In genomic region chr12:57741413-57741789, GRCh38 we compare ENCODE assay signal across 12 cellular contexts. TPM values are rescaled to one million over a fixed set of nuclear protein-coding genes. Genes with fewer than 3 reads are reported as not detected.
A peak's percentile ranks its signal among the peaks of the same experiment; 100 is the strongest.
DNase-seq lines count a peak whose midpoint lies in the region; ATAC-seq, FAIRE-seq and TF ChIP-seq lines count a peak whose summit lies in the region.
"Had no signal": no experiment of that assay in that cellular context is flagged by ENCODE, and none has a peak within 500 bp of the region (broad histone marks: within the 10 kb centered on the region; RNA-seq: fewer than 3 reads in every experiment).

No MANE protein-coding gene starts in this region.

- peaks cover 12% of the 10 kb centered on the region for H3K79me2 ChIP-seq in SU-DHL-6 (ENCODE audit: insufficient read depth, low read length)

- intact Hi-C loops in left ventricle myocardium superior (cut with micrococcal nuclease), result no loop called here
- intact Hi-C loops in right cardiac atrium (cut with DNase I), result no loop called here
- intact Hi-C loops in esophagus squamous epithelium (cut with DNase I), result no loop called here

- no peak for TF ChIP-seq POLR2A in esophagus squamous epithelium (IDR thresholded peaks at IDR 0.05)
- TF ChIP-seq POLR2A in GM12891 (IDR thresholded peaks at IDR 0.05; ENCODE audit: low read depth, low read length), result no peak

- WGBS in right cardiac atrium, result 78% methylated on average over 1 of the region's 1 CpG
- WGBS in esophagus squamous epithelium, 2 donors, result 38% methylated on average over 1 of the region's 1 CpG; no CpG with 5 or more reads in 1 of the 2 donors
- 12% methylated on average over 1 of the region's 1 CpG for WGBS in thymus

- no peak overlapping the region for H2AFZ ChIP-seq in SU-DHL-6 (ENCODE audit: low read depth, low read length, severe bottlenecking)

- DNase-seq in left ventricle myocardium superior (no peak), right cardiac atrium (no peak), esophagus squamous epithelium (lab: John Stamatoyannopoulos, UW) (no peak), GM12891 (ENCODE audit: insufficient read length, low spot score) (no peak), NCI-H1436 treated with DMSO at 0.1 percent for 48 hours (lab: John Stamatoyannopoulos, UW) (no peak)
- DNase-seq: mesenchymal stem cell, NCI-H187 had no signal

- H3K9ac ChIP-seq in SU-DHL-6 (ENCODE audit: low read length), result peak overlapping the region; percentile 68

- no peaks in the 10 kb centered on the region for H3K27me3 ChIP-seq in right cardiac atrium (ENCODE audit: control insufficient read depth, insufficient read depth)
- no peaks in the 10 kb centered on the region for H3K27me3 ChIP-seq in SU-DHL-6 (ENCODE audit: low read length)
- peaks cover 17 to 60% (median 27%) of the 10 kb centered on the region in 4 donors for H3K27me3 ChIP-seq in esophagus squamous epithelium
- no peaks in the 10 kb centered on the region for H3K27me3 ChIP-seq in thymus (ENCODE audit: control insufficient read depth, insufficient read depth)

- H3K4me1 ChIP-seq in right cardiac atrium (ENCODE audit: control insufficient read depth, insufficient read depth, low read length), result peaks cover 7% of the 10 kb centered on the region
- H3K4me1 ChIP-seq in esophagus squamous epithelium, result peaks cover 24 to 60% (median 26%) of the 10 kb centered on the region in 3 donors
- peaks cover 34% of the 10 kb centered on the region for H3K4me1 ChIP-seq in thymus (ENCODE audit: control insufficient read depth, insufficient read depth, low read length)

- TF ChIP-seq CTCF in SU-DHL-6 (IDR thresholded peaks at IDR 0.05; ENCODE audit: insufficient read depth, low read length, poor library complexity, severe bottlenecking) (no peak), esophagus squamous epithelium (IDR thresholded peaks at IDR 0.05) (no peak)

- H3K4me2 ChIP-seq in SU-DHL-6 (ENCODE audit: low read depth, low read length, poor library complexity, severe bottlenecking), result peak overlapping the region; percentile 91

- H3K9me3 ChIP-seq in right cardiac atrium (ENCODE audit: control insufficient read depth, low read length), result no peaks in the 10 kb centered on the region
- no peaks in the 10 kb centered on the region for H3K9me3 ChIP-seq in SU-DHL-6 (ENCODE audit: insufficient read depth, low read length)
- no peaks in the 10 kb centered on the region for H3K9me3 ChIP-seq in esophagus squamous epithelium
- H3K9me3 ChIP-seq in thymus (ENCODE audit: control insufficient read depth), result no peaks in the 10 kb centered on the region

- no peak overlapping the region for H3K4me3 ChIP-seq in right cardiac atrium (ENCODE audit: low read length)
- peak overlapping the region; percentile 68 for H3K4me3 ChIP-seq in SU-DHL-6 (ENCODE audit: insufficient read depth, low read length, poor library complexity, severe bottlenecking)
- peak overlapping the region in 3 of 4 donors; percentile 23 to 57 (median 34) for H3K4me3 ChIP-seq in esophagus squamous epithelium
- H3K4me3 ChIP-seq in thymus (ENCODE audit: low read length), result peak overlapping the region; percentile 57

- no peaks in the 10 kb centered on the region for H4K20me1 ChIP-seq in SU-DHL-6 (ENCODE audit: low read depth, low read length)

- no peaks in the 10 kb centered on the region for H3K9me2 ChIP-seq in SU-DHL-6 (replicated peaks; ENCODE audit: insufficient read depth, low read length)

- ATAC-seq in left ventricle myocardium superior (peak; percentile 4), right cardiac atrium (no peak), HG02938 (IDR thresholded peaks at IDR 0.05; ENCODE audit: unreplicated experiment) (no peak)
- ATAC-seq: PC-3 had no signal

- H3F3A ChIP-seq in SU-DHL-6 (ENCODE audit: insufficient read depth), result peaks cover 15% of the 10 kb centered on the region

- no peak for FAIRE-seq in GM12891 (lab: Jason Lieb, UNC)
- FAIRE-seq: small intestine had no signal

- no peaks in the 10 kb centered on the region for H3K36me3 ChIP-seq in SU-DHL-6 (ENCODE audit: low read length)
- H3K36me3 ChIP-seq in esophagus squamous epithelium, result peaks cover 0 to 11% (median 0%) of the 10 kb centered on the region in 3 donors
- H3K36me3 ChIP-seq in thymus (ENCODE audit: control insufficient read depth, insufficient read depth), result peaks cover 21% of the 10 kb centered on the region

- H3K27ac ChIP-seq in right cardiac atrium (ENCODE audit: low read length) (no peak overlapping the region), SU-DHL-6 (ENCODE audit: low read depth, low read length) (peak overlapping the region; percentile 49), esophagus squamous epithelium (peak overlapping the region in 2 of 4 donors; percentile 45 to 57), thymus (ENCODE audit: low read depth) (peak overlapping the region; percentile 60)

TF ChIP-seq in GM12891, 5 proteins besides CTCF, POLR2A, EP300 and RAD21:
- TF ChIP-seq POLR2AphosphoS5 (IDR thresholded peaks at IDR 0.05; ENCODE audit: low read depth, low read length), result no peak

RNA-seq across cellular contexts. Expression of gene AGAP2, which starts 2.9 kb away (rescaled TPM):
- total RNA-seq in left ventricle myocardium superior (7.5 TPM), right cardiac atrium (under 1 TPM; 0.53 to 0.91 (median 0.72) TPM), esophagus squamous epithelium (1 to 10 TPM in 3 of 4 donors, under 1 TPM in 1; 0.88 to 2.3 (median 1.3) TPM)
- polyA plus RNA-seq in right cardiac atrium (1.7 TPM), thymus (15.5 TPM)
- 6.3 TPM for polyA plus RNA-seq in GM12891 (2012; ENCODE audit: low read depth, missing spikeins)

RNA-seq across cellular contexts. Expression of gene TSPAN31, which starts 3.4 kb away (rescaled TPM):
- 32.8 TPM for total RNA-seq in left ventricle myocardium superior
- total RNA-seq in right cardiac atrium, result 10 to 100 TPM; 31.5 to 41.3 (median 34.5) TPM
- 43.9 TPM for polyA plus RNA-seq in right cardiac atrium
- total RNA-seq in esophagus squamous epithelium, result 10 to 100 TPM; 37.2 to 62.5 (median 40.2) TPM
- polyA plus RNA-seq in thymus, result 31.4 TPM
- 24.1 TPM for polyA plus RNA-seq in GM12891 (2012; ENCODE audit: low read depth, missing spikeins)

RNA-seq across cellular contexts. Expression of gene CDK4, which starts 10.7 kb away (rescaled TPM):
- total RNA-seq in left ventricle myocardium superior (42.1 TPM), right cardiac atrium (10 to 100 TPM; 50.9 to 53.9 (median 53.4) TPM), esophagus squamous epithelium (10 to 100 TPM; 42.8 to 96.9 (median 60.4) TPM)
- polyA plus RNA-seq in right cardiac atrium (29.7 TPM), thymus (38.5 TPM)
- polyA plus RNA-seq in GM12891 (2012; ENCODE audit: low read depth, missing spikeins), result 100 TPM

RNA-seq across cellular contexts. Expression of gene MARCHF9, which starts 13.5 kb away (rescaled TPM):
- total RNA-seq in left ventricle myocardium superior (15.6 TPM), right cardiac atrium (10 to 100 TPM; 15.2 to 17.8 (median 16.4) TPM), esophagus squamous epithelium (1 to 10 TPM; 3.6 to 8.4 (median 5.3) TPM)
- polyA plus RNA-seq in right cardiac atrium (14.3 TPM), thymus (54.9 TPM)
- 6.8 TPM for polyA plus RNA-seq in GM12891 (2012; ENCODE audit: low read depth, missing spikeins)

RNA-seq across cellular contexts. Expression of gene CYP27B1, which starts 25.5 kb away (rescaled TPM):
- total RNA-seq in left ventricle myocardium superior, result not detected
- under 1 TPM in 3 of 4 donors, not detected in 1; 0.12 to 0.22 (median 0.14) TPM for total RNA-seq in right cardiac atrium
- 0.18 TPM for polyA plus RNA-seq in right cardiac atrium
- 1 to 10 TPM in 2 of 4 donors, under 1 TPM in 2; 0.18 to 1.7 (median 1.1) TPM for total RNA-seq in esophagus squamous epithelium
- polyA plus RNA-seq in thymus, result 0.82 TPM
- polyA plus RNA-seq in GM12891 (2012; ENCODE audit: low read depth, missing spikeins), result 0.85 TPM
